In genomic region chr19:46221152-46221551, GRCh38 we compare ENCODE assay signal across 32 cellular contexts. TPM values are rescaled to one million over a fixed set of nuclear protein-coding genes. Genes with fewer than 3 reads are reported as not detected.
"Had no signal": no experiment of that assay in that cellular context is flagged by ENCODE, and none has a peak within 500 bp of the region (broad histone marks: within the 10 kb centered on the region; RNA-seq: fewer than 3 reads in every experiment).

No MANE protein-coding gene starts in this region.

- H3K27ac ChIP-seq: ascending aorta, cardiac muscle cell, colonic mucosa had no signal

- H3K4me3 ChIP-seq: ascending aorta, cardiac muscle cell, colonic mucosa had no signal

- H3K9me3 ChIP-seq: ascending aorta, colonic mucosa had no signal

- H3K4me1 ChIP-seq: colonic mucosa had no signal

- FAIRE-seq: TTC549 had no signal

- DNase-seq: activated B cell treated with CpG ODN at 0.5 μM for 24 hours; activated CD4-positive, alpha-beta memory T cell treated with anti-CD3 and anti-CD28 coated beads for 36 hours; activated CD4-positive, alpha-beta T cell treated with anti-CD3 and anti-CD28 coated beads for 4 hours; activated CD4-positive, alpha-beta T cell treated with anti-CD3 and anti-CD28 coated beads, Interleukin-2, amount 10 ng/mL, durations not matched to agents 24 days and 14 days; activated CD4-positive, alpha-beta T cell treated with anti-CD3 and anti-CD28 coated beads, Interleukin-2, amount 50 U/mL, for 1 hour; activated CD4-positive, alpha-beta T cell treated with anti-CD3 and anti-CD28 coated beads, Interleukin-2, amount 50 U/mL, for 4 hours; activated CD8-positive, alpha-beta memory T cell treated with anti-CD3 and anti-CD28 coated beads, Interleukin-2, amount 50 U/mL, for 4 hours; activated CD8-positive, alpha-beta T cell treated with anti-CD3 and anti-CD28 coated beads for 36 hours; activated effector memory CD4-positive, alpha-beta T cell treated with anti-CD3 and anti-CD28 coated beads, Interleukin-2, amount 50 U/mL, for 16 hours; activated gamma-delta T cell treated with Interleukin-2 at 50 U/mL for 16 hours; activated naive CD4-positive, alpha-beta T cell; activated naive CD4-positive, alpha-beta T cell treated with anti-CD3 and anti-CD28 coated beads for 36 hours; activated naive CD4-positive, alpha-beta T cell treated with anti-CD3 and anti-CD28 coated beads, Interleukin-2, amount 50 U/mL, for 16 hours; activated naive CD8-positive, alpha-beta T cell treated with anti-CD3 and anti-CD28 coated beads for 36 hours; activated T-cell treated with anti-CD3 and anti-CD28 coated beads for 4 hours; activated T-cell treated with anti-CD3 and anti-CD28 coated beads, Interleukin-2, amount 50 U/mL, for 1 hour; activated T-cell treated with anti-CD3 and anti-CD28 coated beads, Interleukin-2, amount 50 U/mL, for 4 hours; activated T-cell treated with anti-CD3 and anti-CD28 coated beads, Interleukin-2, amount 50 U/mL, for 72 hours; cerebellar nuclear complex; colonic mucosa; T-helper 1 cell; T-helper 2 cell; T-helper 9 cell had no signal

- ATAC-seq: activated CD4-positive, CD25-positive, alpha-beta regulatory T cell treated with anti-CD3 and anti-CD28 coated beads, Interleukin-2, amount 50 U/mL, for 24 hours; activated CD8-positive, alpha-beta T cell treated with anti-CD3 and anti-CD28 coated beads for 36 hours; activated naive CD4-positive, alpha-beta T cell treated with anti-CD3 and anti-CD28 coated beads, Interleukin-2, amount 50 U/mL, for 72 hours; activated T-cell treated with anti-CD3 and anti-CD28 coated beads, Interleukin-2, amount 50 U/mL, for 4 hours; activated T-cell treated with anti-CD3 and anti-CD28 coated beads, Interleukin-2, amount 50 U/mL, for 72 hours; activated T-helper 17 cell treated with anti-CD3 and anti-CD28 coated beads, Interleukin-2, amount 50 U/mL, for 72 hours had no signal

- H3K36me3 ChIP-seq: ascending aorta, cardiac muscle cell, colonic mucosa had no signal

- H3K27me3 ChIP-seq: ascending aorta, cardiac muscle cell, colonic mucosa had no signal

RNA-seq across cellular contexts. Expression of gene IGFL1, which starts 8.4 kb away (rescaled TPM):
- total RNA-seq: activated B cell treated with CpG ODN at 0.5 μM for 24 hours; activated CD4-positive, alpha-beta memory T cell treated with anti-CD3 and anti-CD28 coated beads for 36 hours; activated CD4-positive, alpha-beta T cell treated with anti-CD3 and anti-CD28 coated beads, Interleukin-2, amount 10 ng/mL, durations not matched to agents 24 days and 14 days; activated CD8-positive, alpha-beta memory T cell treated with anti-CD3 and anti-CD28 coated beads for 36 hours; activated CD8-positive, alpha-beta T cell treated with anti-CD3 and anti-CD28 coated beads for 36 hours; activated naive CD4-positive, alpha-beta T cell treated with anti-CD3 and anti-CD28 coated beads for 36 hours; activated naive CD4-positive, alpha-beta T cell treated with anti-CD3 and anti-CD28 coated beads, Interleukin-2, amount 50 U/mL, for 72 hours; activated naive CD8-positive, alpha-beta T cell treated with anti-CD3 and anti-CD28 coated beads for 36 hours; activated T-cell treated with anti-CD3 and anti-CD28 coated beads, Interleukin-2, amount 50 U/mL, for 4 hours; activated T-cell treated with anti-CD3 and anti-CD28 coated beads, Interleukin-2, amount 50 U/mL, for 72 hours; activated T-helper 1 cell treated with anti-CD3 and anti-CD28 coated beads, Interleukin-12 subunit alpha, Interleukin-12 subunit beta, Interleukin-2, Interleukin-4 antibody, amounts not matched to agents 30 ng/mL and 10 ng/mL and 1 ng/mL, durations not matched to agents 14 hours and 24 hours and 36 hours; activated T-helper 17 cell treated with anti-CD3 and anti-CD28 coated beads, Interleukin-2, amount 50 U/mL, for 72 hours; ascending aorta; bronchial epithelial cell; cardiac muscle cell; colonic mucosa had no signal
- polyA plus RNA-seq: cardiac muscle cell had no signal
